21 cellular contexts compared by ENCODE assay signal in genomic region chr20:507933-508332, GRCh38. TPM values are rescaled to one million over a fixed set of nuclear protein-coding genes. Genes with fewer than 3 reads are reported as not detected.
DNase-seq lines count a peak whose midpoint lies in the region; ATAC-seq, FAIRE-seq and TF ChIP-seq lines count a peak whose summit lies in the region.
"Had no signal": no experiment of that assay in that cellular context is flagged by ENCODE, and none has a peak within 500 bp of the region (broad histone marks: within the 10 kb centered on the region; RNA-seq: fewer than 3 reads in every experiment).

No MANE protein-coding gene starts in this region.

- H3K27me3 ChIP-seq in breast epithelium (no peaks in the 10 kb centered on the region), SJCRH30 (no peaks in the 10 kb centered on the region), bronchial epithelial cell (ENCODE audit: control insufficient read depth, insufficient read depth, low read length) (no peaks in the 10 kb centered on the region), smooth muscle cell (ENCODE audit: low read depth) (no peaks in the 10 kb centered on the region)
- H3K27me3 ChIP-seq: BE2C had no signal

- H3K27ac ChIP-seq in breast epithelium, result no peak overlapping the region
- peak overlapping the region; percentile 60 for H3K27ac ChIP-seq in SJCRH30
- H3K27ac ChIP-seq in smooth muscle cell (ENCODE audit: low read depth), result peak overlapping the region; percentile 33

- no peak for TF ChIP-seq CTCF in MCF 10A (IDR thresholded peaks at IDR 0.05; ENCODE audit: unreplicated experiment)
- no peak for TF ChIP-seq CTCF in breast epithelium (IDR thresholded peaks at IDR 0.05)
- no peak for TF ChIP-seq CTCF in bronchial epithelial cell (IDR thresholded peaks at IDR 0.05; ENCODE audit: insufficient read depth, low read length, severe bottlenecking)
- TF ChIP-seq CTCF in smooth muscle cell (IDR thresholded peaks at IDR 0.05; ENCODE audit: borderline replicate concordance, insufficient read depth, poor library complexity, severe bottlenecking), result no peak

- POLR2A ChIA-PET in MCF 10A (lab: Yijun Ruan, JAX), result interaction anchor here (1.2 to 2.6 kb wide), 3 partner anchors 10 to 14 kb away, joined by 3 to 10 read pairs (median 3); no protein-coding TSS in a partner anchor

- FAIRE-seq in bronchial epithelial cell (lab: Jason Lieb, UNC), result no peak

- intact Hi-C loops in MCF 10A (cut with micrococcal nuclease), result no loop called here
- intact Hi-C loops in breast epithelium (cut with DNase I; ENCODE audit: low total_unique reads), result no loop called here
- intact Hi-C loops in left ventricle myocardium superior (cut with micrococcal nuclease), result no loop called here

- TF ChIP-seq POLR2A in breast epithelium (IDR thresholded peaks at IDR 0.05), result no peak

- no peak for ATAC-seq in left ventricle myocardium superior
- ATAC-seq in HG03469 (IDR thresholded peaks at IDR 0.05; ENCODE audit: unreplicated experiment), result no peak
- ATAC-seq: GM23338 had no signal

- no peaks in the 10 kb centered on the region for H3K9me3 ChIP-seq in breast epithelium
- no peaks in the 10 kb centered on the region for H3K9me3 ChIP-seq in SJCRH30 (replicated peaks)
- no peaks in the 10 kb centered on the region for H3K9me3 ChIP-seq in smooth muscle cell (replicated peaks; ENCODE audit: low read depth)
- H3K9me3 ChIP-seq: BE2C had no signal

- H3K4me1 Mint-ChIP-seq in MCF 10A (ENCODE audit: insufficient read depth, unreplicated experiment), result peaks cover 24% of the 10 kb centered on the region
- H3K4me1 Mint-ChIP-seq: GM23338 had no signal

- H3K4me2 ChIP-seq in smooth muscle cell, result no peak overlapping the region
- H3K4me2 ChIP-seq: GM23338 had no signal

- WGBS in smooth muscle cell (ENCODE audit: low lambda C conversion rate), result 82% methylated on average over 5 of the region's 5 CpGs

- no peaks in the 10 kb centered on the region for H3K27me3 Mint-ChIP-seq in MCF 10A (ENCODE audit: insufficient read depth, unreplicated experiment)
- H3K27me3 Mint-ChIP-seq: CD4-positive, CD25-positive, alpha-beta regulatory T cell had no signal

- no peak for DNase-seq in MCF 10A (ENCODE audit: unreplicated experiment)
- no peak for DNase-seq in breast epithelium (ENCODE audit: low spot score in 2 of 2)
- peak in 1 of 2 experiments; percentile 4 for DNase-seq in SJCRH30
- DNase-seq in bronchial epithelial cell (ENCODE audit: low read depth), result peak; percentile 26
- DNase-seq in smooth muscle cell (lab: John Stamatoyannopoulos, UW; ENCODE audit: unreplicated experiment), result no peak
- DNase-seq in left ventricle myocardium superior, result no peak
- no peak for DNase-seq in retina
- DNase-seq: BE2C; CD4-positive, CD25-positive, alpha-beta regulatory T cell; COR-L47; GF-D8; NCI-H1048; NCI-H1436; NCI-H2029; NCI-H2171 treated with DMSO at 0.1 percent for 48 hours; NCI-H446; NCI-H526 treated with DMSO at 0.1 percent for 48 hours; NK-92 treated with Interleukin-12 subunit alpha and Interleukin-12 subunit beta, amount 100 ng/mL, for 24 hours; SHP77 had no signal

- H2AFZ ChIP-seq in smooth muscle cell (ENCODE audit: low read depth), result no peak overlapping the region
- H2AFZ ChIP-seq: GM23338 had no signal

- peaks cover 4% of the 10 kb centered on the region for H3F3A ChIP-seq in smooth muscle cell (ENCODE audit: low read depth)

- H4K20me1 ChIP-seq in smooth muscle cell (ENCODE audit: low read depth), result peaks cover 91% of the 10 kb centered on the region

- peak overlapping the region; percentile 3 for H3K27ac Mint-ChIP-seq in MCF 10A (ENCODE audit: low read depth, unreplicated experiment)
- H3K27ac Mint-ChIP-seq: CD4-positive, CD25-positive, alpha-beta regulatory T cell; GM23338 had no signal

- H3K4me3 Mint-ChIP-seq in MCF 10A (ENCODE audit: unreplicated experiment), result no peak overlapping the region
- H3K4me3 Mint-ChIP-seq: CD4-positive, CD25-positive, alpha-beta regulatory T cell; GM23338 had no signal

- H3K36me3 ChIP-seq in breast epithelium, result no peaks in the 10 kb centered on the region
- H3K36me3 ChIP-seq in SJCRH30, result peaks cover 30% of the 10 kb centered on the region
- H3K36me3 ChIP-seq in bronchial epithelial cell (ENCODE audit: control insufficient read depth, insufficient read depth, low read length), result peaks cover 9% of the 10 kb centered on the region
- peaks cover 11% of the 10 kb centered on the region for H3K36me3 ChIP-seq in smooth muscle cell (ENCODE audit: low read depth)

- H3K9me3 Mint-ChIP-seq in MCF 10A (ENCODE audit: unreplicated experiment), result no peaks in the 10 kb centered on the region
- H3K9me3 Mint-ChIP-seq: CD4-positive, CD25-positive, alpha-beta regulatory T cell; GM23338 had no signal

- CTCF ChIA-PET in MCF 10A (lab: Yijun Ruan, JAX), result interaction anchor here (1.2 to 1.3 kb wide), 2 partner anchors 9 to 231 kb away, joined by 3 to 7 read pairs; no protein-coding TSS in a partner anchor

- H3K4me1 ChIP-seq in breast epithelium (no peaks in the 10 kb centered on the region), SJCRH30 (peaks cover 34% of the 10 kb centered on the region), smooth muscle cell (ENCODE audit: low read depth) (peaks cover 3% of the 10 kb centered on the region)
- H3K4me1 ChIP-seq: BE2C had no signal

- no peak overlapping the region for H3K9ac ChIP-seq in smooth muscle cell (ENCODE audit: low read depth)

- H3K36me3 Mint-ChIP-seq in MCF 10A (ENCODE audit: insufficient read depth, unreplicated experiment), result peaks cover 55% of the 10 kb centered on the region

- TSS peak; percentile 14 for BruUV-seq in MCF 10A (replicated peaks; lab: Mats Ljungman, UMichigan)

- peaks cover 81% of the 10 kb centered on the region for H3K79me2 ChIP-seq in smooth muscle cell (ENCODE audit: low read depth)

- H3K4me3 ChIP-seq in breast epithelium (no peak overlapping the region), SJCRH30 (no peak overlapping the region), bronchial epithelial cell (ENCODE audit: low read depth, low read length) (no peak overlapping the region), smooth muscle cell (no peak overlapping the region)
- H3K4me3 ChIP-seq: GM23338 had no signal

RNA-seq across cellular contexts. Expression of gene CSNK2A1, which starts 35.7 kb away (rescaled TPM):
- total RNA-seq in MCF 10A (2022), result 271 and 297 TPM in 2 replicates
- 10 to 100 TPM; 55.0 to 90.9 (median 77.7) TPM for total RNA-seq in breast epithelium
- total RNA-seq in SJCRH30 (2014; rRNA removed; shearing (Covaris generic)), result 167 and 200 TPM in 2 replicates
- 242 and 268 TPM in 2 replicates for total RNA-seq in bronchial epithelial cell
- 165 and 205 TPM in 2 replicates for total RNA-seq in smooth muscle cell
- 74.1 and 82.6 TPM in 2 replicates for polyA plus RNA-seq in smooth muscle cell
- total RNA-seq in left ventricle myocardium superior, result 116 TPM

RNA-seq across cellular contexts. Expression of gene TBC1D20, which starts 45.6 kb away (rescaled TPM):
- total RNA-seq in MCF 10A (2022) (32.5 and 36.0 TPM in 2 replicates), breast epithelium (10 to 100 TPM; 37.7 to 56.6 (median 42.3) TPM), bronchial epithelial cell (30.0 and 35.8 TPM in 2 replicates), smooth muscle cell (37.9 and 41.9 TPM in 2 replicates), left ventricle myocardium superior (23.3 TPM)
- 31.8 and 33.0 TPM in 2 replicates for total RNA-seq in SJCRH30 (2014; rRNA removed; shearing (Covaris generic))
- polyA plus RNA-seq in smooth muscle cell, result 41.6 and 45.7 TPM in 2 replicates

Comparison
In these comparisons a context has a peak if more than half of its experiments do, and no peak if none do; other contexts are left out.
1. H3K27ac ChIP-seq: peak in SJCRH30 (single experiment) and smooth muscle cell (single experiment); none in breast epithelium (0 of 2).